13 cellular contexts compared by ENCODE assay signal in the genomic region with DNA sequence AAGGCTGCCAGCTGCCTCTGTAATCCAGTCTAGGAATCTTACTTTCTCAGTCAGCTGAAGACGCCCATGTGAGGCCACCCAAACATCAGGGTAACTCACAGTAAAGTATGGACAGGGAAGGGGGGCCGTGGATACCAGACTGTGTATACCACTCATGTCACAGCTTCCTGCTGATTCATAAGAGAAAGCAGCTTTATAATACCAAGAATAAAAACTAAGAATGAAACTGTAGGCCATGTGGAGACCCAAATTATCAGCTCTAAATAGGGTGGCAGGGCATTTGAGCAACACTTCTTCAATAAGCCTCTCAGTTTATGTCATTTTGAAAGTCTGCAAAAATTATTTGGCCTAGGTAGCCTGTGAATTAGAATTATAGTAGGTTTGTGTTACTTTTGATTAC.
DNase-seq lines count a peak whose midpoint lies in the region; ATAC-seq and TF ChIP-seq lines count a peak whose summit lies in the region.
"Had no signal": no experiment of that assay in that cellular context is flagged by ENCODE, and none has a peak within 500 bp of the region (broad histone marks: within the 10 kb centered on the region; RNA-seq: fewer than 3 reads in every experiment).

No MANE protein-coding gene starts in this region.

- no peak overlapping the region for H3K4me3 ChIP-seq in A673 (ENCODE audit: low read depth, low read length, poor library complexity, severe bottlenecking)
- H3K4me3 ChIP-seq: sigmoid colon, stomach had no signal

- intact Hi-C loops in A673 (cut with micrococcal nuclease; ENCODE audit: unreplicated experiment) = no loop called here

- peak; percentile 98 for ATAC-seq in GM21825 (IDR thresholded peaks at IDR 0.05; ENCODE audit: unreplicated experiment)
- ATAC-seq in HG03439 (IDR thresholded peaks at IDR 0.05; ENCODE audit: unreplicated experiment) = peak; percentile 96

- CTCF ChIA-PET in A673 (lab: Charles Lee) = no interaction called here

- peak; percentile 31 for DNase-seq in stimulated activated CD4-positive, alpha-beta T cell treated with anti-CD3 and anti-CD28 coated beads, Interleukin-15, amount 100 ng/mL, for 24 hours
- no peak for DNase-seq in stimulated activated CD4-positive, alpha-beta T cell treated with anti-CD3 and anti-CD28 coated beads, Interleukin-4, amount 100 ng/mL, for 4 hours
- no peak for DNase-seq in A673 (ENCODE audit: low spot score)
- DNase-seq in SW 1271 (lab: John Stamatoyannopoulos, UW) = no peak
- no peak for DNase-seq in NCI-H146 treated with DMSO at 0.1 percent for 48 hours (lab: John Stamatoyannopoulos, UW; ENCODE audit: unreplicated experiment)
- DNase-seq in foreskin melanocyte = no peak
- DNase-seq: AML-193, NCI-H774, sigmoid colon, stomach had no signal

- H3K36me3 ChIP-seq in A673 (ENCODE audit: insufficient read depth, low read length, poor library complexity, severe bottlenecking) = no peaks in the 10 kb centered on the region

- H3K27ac ChIP-seq in A673 (ENCODE audit: low read depth, low read length, poor library complexity, severe bottlenecking) = no peak overlapping the region
- H3K27ac ChIP-seq: KMS-11, sigmoid colon, stomach had no signal

- no TSS peak for BruUV-seq in A673 (replicated peaks; lab: Mats Ljungman, UMichigan)

- TF ChIP-seq CTCF in A673 (conservative IDR thresholded peaks at IDR 0.05; ENCODE audit: low read depth, low read length) = no peak

- no peaks in the 10 kb centered on the region for H3K27me3 ChIP-seq in A673 (replicated peaks; ENCODE audit: insufficient read depth, low read depth, low read length, poor library complexity)
- H3K27me3 ChIP-seq: sigmoid colon, stomach had no signal

- POLR2A ChIA-PET in A673 (lab: Charles Lee; ENCODE audit: low non-redundant PET) = no interaction called here

- no peaks in the 10 kb centered on the region for H3K4me1 ChIP-seq in A673 (ENCODE audit: insufficient read depth, low read length, poor library complexity, severe bottlenecking)
- H3K4me1 ChIP-seq: sigmoid colon had no signal

- H3K9me3 ChIP-seq in A673 (ENCODE audit: low read depth, low read length, poor library complexity, severe bottlenecking) = no peaks in the 10 kb centered on the region
- H3K9me3 ChIP-seq: sigmoid colon, stomach had no signal
